ENCODE assay signal across 8 cellular contexts in genomic region chr14:49497725-49498348, GRCh38.
A peak's percentile ranks its signal among the peaks of the same experiment; 100 is the strongest.
DNase-seq lines count a peak whose midpoint lies in the region; ATAC-seq, FAIRE-seq and TF ChIP-seq lines count a peak whose summit lies in the region.

No MANE protein-coding gene starts in this region.

- H3K27me3 Mint-ChIP-seq in naive thymus-derived CD8-positive, alpha-beta T cell, result peaks cover 11 to 28% (median 15%) of the 10 kb centered on the region in 5 donors

- no TSS peak for BruUV-seq in endothelial cell of umbilical vein (replicated peaks; lab: Mats Ljungman, UMichigan)

- H3K4me3 ChIP-seq in endothelial cell of umbilical vein (replicated peaks in 1 of 3; ENCODE audit: insufficient read depth in 1 of 3, low read depth in 1 of 3, low read length in 3 of 3), result no peak overlapping the region

- POLR2A ChIA-PET in endothelial cell of umbilical vein (lab: Charles Lee), result no interaction called here
- POLR2A ChIA-PET in naive thymus-derived CD8-positive, alpha-beta T cell (lab: Charles Lee), result no interaction called here

- H2AFZ ChIP-seq in endothelial cell of umbilical vein (ENCODE audit: low read depth, low read length), result no peak overlapping the region

- TF ChIP-seq POLR2A in endothelial cell of umbilical vein (IDR thresholded peaks at IDR 0.05; ENCODE audit: low read depth, low read length), result no peak

- H3K36me3 Mint-ChIP-seq in naive thymus-derived CD8-positive, alpha-beta T cell, result no peaks in the 10 kb centered on the region

- no peak overlapping the region for H3K4me2 ChIP-seq in endothelial cell of umbilical vein (ENCODE audit: insufficient read depth, low read length)

- no peak overlapping the region for H3K27ac Mint-ChIP-seq in naive thymus-derived CD8-positive, alpha-beta T cell

- in situ Hi-C loops in SK-MEL-5 (cut with HindIII; ENCODE audit: low pct_unique_long_range_greater_than_20kb, low sequenced_read_pairs), result no loop called here

- intact Hi-C loops in endothelial cell of umbilical vein (cut with micrococcal nuclease), result loop anchor here (1.0 to 5.0 kb wide), 2 partner anchors 35 to 89 kb away; partner anchors contain the start of gene RPS29

- peak; percentile 85 for FAIRE-seq in endothelial cell of umbilical vein (lab: Jason Lieb, UNC)

- no peaks in the 10 kb centered on the region for H3K36me3 ChIP-seq in endothelial cell of umbilical vein (ENCODE audit: control insufficient read depth in 2 of 2, extremely low read depth in 1 of 2, insufficient read depth in 2 of 2, low read length in 2 of 2)

- H3K9me1 ChIP-seq in endothelial cell of umbilical vein (replicated peaks; ENCODE audit: control insufficient read depth, extremely low read depth, insufficient read depth, low read length), result no peaks in the 10 kb centered on the region

- H3K9me3 ChIP-seq in endothelial cell of umbilical vein (replicated peaks; ENCODE audit: control insufficient read depth, insufficient read depth, low read length), result no peaks in the 10 kb centered on the region

- dilution Hi-C loops in endothelial cell of umbilical vein (cut with MboI; ENCODE audit: extremely low pct_ligation_motif_present, low sequenced_read_pairs), result no loop called here

- H3K27ac ChIP-seq in endothelial cell of umbilical vein (ENCODE audit: insufficient read depth, low read depth, low read length), result no peak overlapping the region

- peak; percentile 75 for DNase-seq in Ammon's horn (ENCODE audit: low spot score)
- DNase-seq in NCI-H1105 (lab: John Stamatoyannopoulos, UW), result peak; percentile 64
- peak; percentile 81 for DNase-seq in SK-MEL-5 (ENCODE audit: low read depth, low spot score)
- DNase-seq in endothelial cell of umbilical vein (ENCODE audit: low read depth, low spot score), result peak; percentile 78
- peak in 6 of 10 donors; percentile 6 to 55 (median 32) for DNase-seq in naive thymus-derived CD8-positive, alpha-beta T cell
- no peak for DNase-seq in activated effector memory CD4-positive, alpha-beta T cell treated with Interleukin-2 at 50 U/mL for 16 hours

- H4K20me1 ChIP-seq in endothelial cell of umbilical vein (replicated peaks; ENCODE audit: control insufficient read depth, extremely low read depth, insufficient read depth, low read length), result no peaks in the 10 kb centered on the region

- no peaks in the 10 kb centered on the region for H3K4me1 ChIP-seq in endothelial cell of umbilical vein (ENCODE audit: control insufficient read depth, extremely low read depth, insufficient read depth, low read length)

- ATAC-seq in GM18499 (IDR thresholded peaks at IDR 0.05; ENCODE audit: insufficient read depth, unreplicated experiment), result peak; percentile 91
- ATAC-seq in HG02840 (IDR thresholded peaks at IDR 0.05; ENCODE audit: low FRiP score, unreplicated experiment), result peak; percentile 68
- peak; percentile 70 to 76 for ATAC-seq in naive thymus-derived CD8-positive, alpha-beta T cell

- H3K27me3 ChIP-seq in endothelial cell of umbilical vein (ENCODE audit: control insufficient read depth in 2 of 2, insufficient read depth in 2 of 2, low read length in 2 of 2), result peaks cover 7 to 9% of the 10 kb centered on the region in 2 experiments

- H3K9ac ChIP-seq in endothelial cell of umbilical vein (replicated peaks; ENCODE audit: extremely low read depth, insufficient read depth, low read length), result no peak overlapping the region

- no peaks in the 10 kb centered on the region for H3K9me3 Mint-ChIP-seq in naive thymus-derived CD8-positive, alpha-beta T cell

- CTCF ChIA-PET in endothelial cell of umbilical vein (lab: Charles Lee), result interaction anchor here (0.6 to 5.9 kb wide), 22 partner anchors 10 to 1580 kb away, joined by 3 to 154 read pairs (median 4); partner anchors contain the start of gene RPS29

- TF ChIP-seq CTCF in endothelial cell of umbilical vein (IDR thresholded peaks at IDR 0.05; ENCODE audit: extremely low read depth in 1 of 2, insufficient read depth in 1 of 2, low read depth in 1 of 2, low read length in 2 of 2), result peak; percentile 53 to 63

- no peak overlapping the region for H3K4me3 Mint-ChIP-seq in naive thymus-derived CD8-positive, alpha-beta T cell

- H3K79me2 ChIP-seq in endothelial cell of umbilical vein (ENCODE audit: control insufficient read depth, insufficient read depth, low read length), result no peaks in the 10 kb centered on the region

- peaks cover 0 to 2% (median 0%) of the 10 kb centered on the region in 4 donors for H3K4me1 Mint-ChIP-seq in naive thymus-derived CD8-positive, alpha-beta T cell

TF ChIP-seq in endothelial cell of umbilical vein, 7 proteins besides CTCF, POLR2A, EP300 and RAD21:
- TF ChIP-seq FOS (IDR thresholded peaks at IDR 0.05; ENCODE audit: borderline replicate concordance, insufficient read depth, low read length) (no peak), JUN (IDR thresholded peaks at IDR 0.05; ENCODE audit: borderline replicate concordance, insufficient read depth, insufficient read length, low read depth) (no peak), EZH2 (IDR thresholded peaks at IDR 0.05; ENCODE audit: borderline replicate concordance, low read depth, low read length, severe bottlenecking) (no peak), POLR2AphosphoS5 (IDR thresholded peaks at IDR 0.05; ENCODE audit: insufficient read depth, low read depth, low read length) (no peak)
- TF ChIP-seq, protein P1, sequence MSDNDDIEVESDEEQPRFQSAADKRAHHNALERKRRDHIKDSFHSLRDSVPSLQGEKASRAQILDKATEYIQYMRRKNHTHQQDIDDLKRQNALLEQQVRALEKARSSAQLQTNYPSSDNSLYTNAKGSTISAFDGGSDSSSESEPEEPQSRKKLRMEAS (IDR thresholded peaks at IDR 0.05; ENCODE audit: insufficient read depth, insufficient read length), result no peak
